In the genomic region with DNA sequence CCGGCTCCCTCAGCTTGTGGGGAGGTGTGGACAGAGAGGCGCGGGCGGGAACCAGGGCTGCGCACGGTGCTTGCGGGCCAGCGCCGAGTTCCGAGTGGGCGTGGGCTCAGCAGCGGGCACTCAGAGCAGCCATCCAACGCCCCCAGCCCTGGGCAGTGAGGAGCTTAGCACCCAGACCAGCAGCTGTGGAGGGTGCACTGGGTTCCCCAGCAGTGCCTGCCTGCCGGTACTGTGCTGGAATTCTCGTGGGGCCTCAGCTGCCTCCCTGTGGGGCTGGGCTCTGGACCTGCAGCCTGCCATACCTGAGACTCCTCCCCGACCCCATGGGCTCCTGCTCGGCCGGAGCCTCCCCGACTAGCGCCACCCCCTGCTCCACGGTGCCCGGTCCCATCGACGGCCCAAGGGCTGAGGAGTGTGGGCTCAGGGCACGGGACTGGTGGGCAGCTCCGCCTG, we compare ENCODE assay signal across 23 cellular contexts.
"Had no signal": no experiment of that assay in that cellular context is flagged by ENCODE, and none has a peak within 500 bp of the region (broad histone marks: within the 10 kb centered on the region; RNA-seq: fewer than 3 reads in every experiment).

No MANE protein-coding gene starts in this region.

- H3K4me3 ChIP-seq: adrenal gland, K562, SK-N-MC had no signal

- H3K9me3 Mint-ChIP-seq: activated CD4-positive, alpha-beta memory T cell treated with anti-CD3 and anti-CD28 coated beads, Interleukin-2, amount 10 ng/mL, durations not matched to agents 7 days and 5 days; activated naive CD4-positive, alpha-beta T cell treated with anti-CD3 and anti-CD28 coated beads, Interleukin-2, amount 10 ng/mL, durations not matched to agents 7 days and 5 days; activated T-helper 17 cell treated with anti-CD3 and anti-CD28 coated beads, Interleukin-2, amount 50 U/mL, for 72 hours; T-cell had no signal

- H3K36me3 Mint-ChIP-seq: activated naive CD4-positive, alpha-beta T cell treated with anti-CD3 and anti-CD28 coated beads, Interleukin-2, amount 10 ng/mL, durations not matched to agents 7 days and 5 days; activated naive CD8-positive, alpha-beta T cell treated with anti-CD3 and anti-CD28 coated beads, Interleukin-2, amount 10 ng/mL, durations not matched to agents 7 days and 5 days; T-cell had no signal

- H3K27me3 Mint-ChIP-seq: activated CD4-positive, alpha-beta memory T cell treated with anti-CD3 and anti-CD28 coated beads, Interleukin-2, amount 10 ng/mL, durations not matched to agents 7 days and 5 days; activated naive CD4-positive, alpha-beta T cell treated with anti-CD3 and anti-CD28 coated beads, Interleukin-2, amount 10 ng/mL, durations not matched to agents 7 days and 5 days; T-cell had no signal

- H3K9me3 ChIP-seq: adrenal gland had no signal

- H3K27me3 ChIP-seq: adrenal gland had no signal

- H3K4me3 Mint-ChIP-seq: activated CD4-positive, alpha-beta memory T cell treated with anti-CD3 and anti-CD28 coated beads, Interleukin-2, amount 10 ng/mL, durations not matched to agents 7 days and 5 days; activated CD4-positive, alpha-beta T cell treated with anti-CD3 and anti-CD28 coated beads for 36 hours; activated naive CD4-positive, alpha-beta T cell treated with anti-CD3 and anti-CD28 coated beads, Interleukin-2, amount 10 ng/mL, durations not matched to agents 7 days and 5 days; activated naive CD8-positive, alpha-beta T cell treated with anti-CD3 and anti-CD28 coated beads, Interleukin-2, amount 10 ng/mL, durations not matched to agents 7 days and 5 days; activated T-helper 17 cell treated with anti-CD3 and anti-CD28 coated beads, Interleukin-2, amount 50 U/mL, for 72 hours; T-cell had no signal

- ATAC-seq: activated CD4-positive, alpha-beta T cell treated with anti-CD3 and anti-CD28 coated beads for 36 hours; activated T-helper 17 cell treated with anti-CD3 and anti-CD28 coated beads, Interleukin-2, amount 50 U/mL, for 72 hours; K562; PC-3; T-cell had no signal

- H3K4me1 Mint-ChIP-seq: activated CD4-positive, alpha-beta memory T cell treated with anti-CD3 and anti-CD28 coated beads, Interleukin-2, amount 10 ng/mL, durations not matched to agents 7 days and 5 days; activated CD4-positive, alpha-beta T cell treated with anti-CD3 and anti-CD28 coated beads for 36 hours; activated naive CD4-positive, alpha-beta T cell treated with anti-CD3 and anti-CD28 coated beads, Interleukin-2, amount 10 ng/mL, durations not matched to agents 7 days and 5 days; activated naive CD8-positive, alpha-beta T cell treated with anti-CD3 and anti-CD28 coated beads, Interleukin-2, amount 10 ng/mL, durations not matched to agents 7 days and 5 days; activated T-helper 17 cell treated with anti-CD3 and anti-CD28 coated beads, Interleukin-2, amount 50 U/mL, for 72 hours; T-cell had no signal

- H3K36me3 ChIP-seq: adrenal gland had no signal

- H3K4me1 ChIP-seq: adrenal gland had no signal

- H3K27ac Mint-ChIP-seq: activated CD4-positive, alpha-beta memory T cell treated with anti-CD3 and anti-CD28 coated beads, Interleukin-2, amount 10 ng/mL, durations not matched to agents 7 days and 5 days; activated CD4-positive, alpha-beta T cell treated with anti-CD3 and anti-CD28 coated beads for 36 hours; activated naive CD4-positive, alpha-beta T cell treated with anti-CD3 and anti-CD28 coated beads, Interleukin-2, amount 10 ng/mL, durations not matched to agents 7 days and 5 days; activated naive CD8-positive, alpha-beta T cell treated with anti-CD3 and anti-CD28 coated beads, Interleukin-2, amount 10 ng/mL, durations not matched to agents 7 days and 5 days; activated T-helper 17 cell treated with anti-CD3 and anti-CD28 coated beads, Interleukin-2, amount 50 U/mL, for 72 hours; T-cell had no signal

- FAIRE-seq: K562, RCC 7860 had no signal

- H3K27ac ChIP-seq: adrenal gland, SK-N-MC, VCaP had no signal

- DNase-seq: activated CD4-positive, alpha-beta memory T cell treated with anti-CD3 and anti-CD28 coated beads, Interleukin-2, amount 10 ng/mL, durations not matched to agents 7 days and 5 days; activated CD4-positive, alpha-beta T cell treated with anti-CD3 and anti-CD28 coated beads for 36 hours; activated CD4-positive, alpha-beta T cell treated with anti-CD3 and anti-CD28 coated beads, Interleukin-2, amount 50 U/mL, for 1 hour; activated gamma-delta T cell; activated naive CD4-positive, alpha-beta T cell treated with anti-CD3 and anti-CD28 coated beads, Interleukin-2, amount 10 ng/mL, durations not matched to agents 7 days and 5 days; activated naive CD8-positive, alpha-beta T cell treated with anti-CD3 and anti-CD28 coated beads, Interleukin-2, amount 10 ng/mL, durations not matched to agents 7 days and 5 days; activated T-cell treated with anti-CD3 and anti-CD28 coated beads for 4 hours; activated T-cell treated with anti-CD3 and anti-CD28 coated beads, Interleukin-2, amount 50 U/mL, for 48 hours; adrenal gland; Kasumi-1; NCI-H1105 treated with DMSO at 0.1 percent for 48 hours; NCI-H1436 treated with DMSO at 0.1 percent for 48 hours; NCI-H187; NCI-H2081; NCI-H446; NCI-H524; PC-3 had no signal
